ENCODE assay signal across 8 cellular contexts in the genomic region with DNA sequence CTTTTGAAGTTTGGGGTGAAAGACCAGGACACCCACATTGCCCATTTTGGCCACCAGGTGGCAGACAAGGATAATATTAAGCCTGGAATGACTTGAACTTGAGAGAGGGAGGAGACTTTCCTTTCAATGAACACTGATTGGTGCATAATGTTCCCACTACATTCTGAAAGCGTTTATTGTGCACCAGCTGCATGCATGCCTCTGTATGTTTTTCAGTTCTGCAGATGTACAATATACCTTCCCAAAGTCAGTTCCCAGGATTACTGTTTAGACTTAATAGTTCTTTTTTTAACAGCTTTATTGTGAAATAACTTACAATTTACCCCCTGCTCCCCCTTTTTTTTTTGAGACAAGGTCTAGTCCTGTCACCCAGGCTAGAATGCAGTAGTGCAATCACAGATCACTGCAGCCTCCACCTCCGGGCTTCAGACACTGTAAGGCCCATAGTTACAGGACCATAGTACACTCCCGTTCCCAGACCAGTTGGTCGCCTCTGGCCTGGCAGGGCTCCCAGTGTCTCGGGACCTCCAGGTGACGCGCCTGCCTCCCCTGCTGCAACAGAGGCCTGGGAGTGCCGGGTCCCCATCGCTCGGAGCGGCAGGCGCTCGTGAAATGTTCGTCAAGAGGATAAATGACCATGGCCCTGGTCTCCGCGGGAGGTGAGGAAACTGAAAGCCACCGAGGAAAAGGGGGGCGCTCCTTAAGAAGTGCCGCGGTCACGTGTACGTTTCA. TPM values are rescaled to one million over a fixed set of nuclear protein-coding genes. Genes with fewer than 3 reads are reported as not detected.
A peak's percentile ranks its signal among the peaks of the same experiment; 100 is the strongest.
DNase-seq lines count a peak whose midpoint lies in the region; ATAC-seq, FAIRE-seq and TF ChIP-seq lines count a peak whose summit lies in the region.

No MANE protein-coding gene starts in this region.

- DNase-seq in DND-41 (peak; percentile 86), H54 (ENCODE audit: insufficient read length, low spot score) (peak; percentile 74), NCI-H1105 (lab: John Stamatoyannopoulos, UW) (peak; percentile 47), amniotic stem cell (lab: John Stamatoyannopoulos, UW) (peak; percentile 60), right atrium auricular region (ENCODE audit: low spot score) (peak; percentile 89), urothelium cell line (ENCODE audit: low spot score) (peak; percentile 86)

- H3K27ac ChIP-seq in DND-41 (ENCODE audit: low read length), result no peak overlapping the region
- no peak overlapping the region for H3K27ac ChIP-seq in right atrium auricular region
- H3K27ac ChIP-seq in rectal smooth muscle tissue (ENCODE audit: low read depth, low read length), result no peak overlapping the region

- peak overlapping the region; percentile 22; the same call in 1 of the 2 replicates for H3K9ac ChIP-seq in DND-41 (ENCODE audit: low read depth, low read length)
- H3K9ac ChIP-seq in rectal smooth muscle tissue (ENCODE audit: low read length), result no peak overlapping the region

- H3K27ac Mint-ChIP-seq in T-helper 1 cell treated with Interleukin-12 subunit alpha and Interleukin-12 subunit beta and Interleukin-4 antibody, amounts not matched to agents 30 μg/mL and 1 μg/mL, for 36 hours, result no peak overlapping the region

- peaks cover 7% of the 10 kb centered on the region for H3K36me3 Mint-ChIP-seq in T-helper 1 cell treated with Interleukin-12 subunit alpha and Interleukin-12 subunit beta and Interleukin-4 antibody, amounts not matched to agents 30 μg/mL and 1 μg/mL, for 36 hours (ENCODE audit: low read depth)

- peak overlapping the region; percentile 89 for H3K4me3 Mint-ChIP-seq in T-helper 1 cell treated with Interleukin-12 subunit alpha and Interleukin-12 subunit beta and Interleukin-4 antibody, amounts not matched to agents 30 μg/mL and 1 μg/mL, for 36 hours

- H2AFZ ChIP-seq in DND-41 (ENCODE audit: low read depth, low read length), result peak overlapping the region; percentile 70

- H3K9me3 ChIP-seq in DND-41 (ENCODE audit: insufficient read depth, low read length, severe bottlenecking) (no peaks in the 10 kb centered on the region), right atrium auricular region (no peaks in the 10 kb centered on the region)

- H3K27me3 ChIP-seq in DND-41 (ENCODE audit: insufficient read depth, low read length, poor library complexity) (peaks cover 13% of the 10 kb centered on the region), right atrium auricular region (no peaks in the 10 kb centered on the region), rectal smooth muscle tissue (ENCODE audit: control insufficient read depth, insufficient read depth, low read length) (peaks cover 3% of the 10 kb centered on the region)

- H3K9me3 Mint-ChIP-seq in T-helper 1 cell treated with Interleukin-12 subunit alpha and Interleukin-12 subunit beta and Interleukin-4 antibody, amounts not matched to agents 30 μg/mL and 1 μg/mL, for 36 hours, result peaks cover 6% of the 10 kb centered on the region

- no peaks in the 10 kb centered on the region for H3K79me2 ChIP-seq in DND-41 (ENCODE audit: insufficient read depth, low read length)

- H3K4me3 ChIP-seq in DND-41 (ENCODE audit: low read depth in 1 of 2, low read length in 2 of 2) (peak overlapping the region in 1 of 2 experiments; percentile 49; a peak in 2 of 4 replicates), right atrium auricular region (peak overlapping the region; percentile 31 to 56), rectal smooth muscle tissue (ENCODE audit: low read length) (peak overlapping the region; percentile 68)

- FAIRE-seq in H54 (lab: Jason Lieb, UNC) (peak; percentile 70), urothelium cell line (lab: Jason Lieb, UNC) (no peak)

- peaks cover 34% of the 10 kb centered on the region for H3K27me3 Mint-ChIP-seq in T-helper 1 cell treated with Interleukin-12 subunit alpha and Interleukin-12 subunit beta and Interleukin-4 antibody, amounts not matched to agents 30 μg/mL and 1 μg/mL, for 36 hours (ENCODE audit: low read depth)

- H3K4me1 ChIP-seq in DND-41 (ENCODE audit: insufficient read depth, low read length) (peaks cover 12% of the 10 kb centered on the region), right atrium auricular region (peaks cover 0 to 23% of the 10 kb centered on the region in 2 donors), rectal smooth muscle tissue (ENCODE audit: control insufficient read depth, insufficient read depth, low read length) (no peaks in the 10 kb centered on the region)

- peak; percentile 90 for ATAC-seq in DND-41 (ENCODE audit: insufficient read depth, low read depth)

- peaks cover 16% of the 10 kb centered on the region for H3K36me3 ChIP-seq in DND-41 (ENCODE audit: insufficient read depth, low read length)
- peaks cover 16% of the 10 kb centered on the region for H3K36me3 ChIP-seq in right atrium auricular region
- peaks cover 9% of the 10 kb centered on the region for H3K36me3 ChIP-seq in rectal smooth muscle tissue (ENCODE audit: control insufficient read depth, insufficient read depth, low read length)

- H3K4me2 ChIP-seq in DND-41 (ENCODE audit: insufficient read depth, low read length), result peak overlapping the region; percentile 63

- TF ChIP-seq CTCF in DND-41 (IDR thresholded peaks at IDR 0.05; ENCODE audit: borderline replicate concordance, extremely low read depth, low read length, poor library complexity, severe bottlenecking) (peak; percentile 97), right atrium auricular region (IDR thresholded peaks at IDR 0.05) (peak; percentile 83 to 93)

- H3K4me1 Mint-ChIP-seq in T-helper 1 cell treated with Interleukin-12 subunit alpha and Interleukin-12 subunit beta and Interleukin-4 antibody, amounts not matched to agents 30 μg/mL and 1 μg/mL, for 36 hours (ENCODE audit: low read depth), result peaks cover 20% of the 10 kb centered on the region

- no peak for TF ChIP-seq POLR2A in H54 (IDR thresholded peaks at IDR 0.05; ENCODE audit: low read depth, low read length)

- 0 out of 2 replicates have a peak, but pooled peaks cover 3% of the 10 kb centered on the region for H4K20me1 ChIP-seq in DND-41 (ENCODE audit: insufficient read depth, low read length)

RNA-seq across cellular contexts. Expression of gene CES2, which starts 12.2 kb away (rescaled TPM):
- 10 to 100 TPM; 33.1 to 51.4 TPM for total RNA-seq in right atrium auricular region

RNA-seq across cellular contexts. Expression of gene CIAO2B, which starts 13.3 kb away (rescaled TPM):
- 100 to 1,000 TPM in 1 of 2 donors, 10 to 100 TPM in 1; 75.3 to 118 TPM for total RNA-seq in right atrium auricular region

RNA-seq across cellular contexts. Expression of gene CES3, which starts 13.6 kb away (rescaled TPM):
- total RNA-seq in right atrium auricular region, result under 1 TPM; 0.16 to 0.89 TPM

RNA-seq across cellular contexts. Expression of gene RRAD, which starts 22.1 kb away (rescaled TPM):
- total RNA-seq in right atrium auricular region, result 100 to 1,000 TPM; 173 to 266 TPM

RNA-seq across cellular contexts. Expression of gene CDH16, which starts 28.8 kb away (rescaled TPM):
- total RNA-seq in right atrium auricular region, result 1 to 10 TPM in 1 of 2 donors, under 1 TPM in 1; 0.79 to 1.4 TPM
